15 cellular contexts compared by ENCODE assay signal in the genomic region with DNA sequence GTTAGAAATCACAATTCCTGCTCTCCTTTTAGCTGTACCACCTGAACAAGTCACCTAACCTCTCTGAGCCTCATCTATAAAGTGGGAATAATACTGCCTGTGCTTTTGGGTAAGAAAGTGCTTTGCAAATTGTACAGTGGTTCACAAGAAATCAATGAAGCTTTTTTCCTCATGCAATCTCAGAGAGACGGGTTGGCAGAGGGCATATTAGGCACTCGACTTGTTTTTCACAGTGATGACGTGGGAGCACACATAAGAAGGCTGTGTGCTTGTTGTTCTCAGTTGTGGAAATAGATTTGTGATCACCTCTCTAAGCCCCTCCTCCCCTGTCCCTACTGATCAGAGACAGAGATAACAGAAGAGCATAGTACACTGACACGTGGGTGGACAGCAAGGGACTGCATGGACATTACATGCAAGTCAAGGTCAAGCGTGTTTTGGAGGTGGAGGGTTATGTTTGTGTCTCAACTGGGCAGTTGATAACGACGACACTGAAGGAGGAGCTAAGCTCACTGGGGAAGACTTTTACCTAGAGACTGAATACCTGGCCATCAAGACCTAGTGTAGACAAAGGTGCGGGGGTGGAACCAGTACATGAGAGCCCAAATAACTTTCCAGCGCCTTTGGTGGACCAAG. TPM values are rescaled to one million over a fixed set of nuclear protein-coding genes. Genes with fewer than 3 reads are reported as not detected.
DNase-seq lines count a peak whose midpoint lies in the region; ATAC-seq and TF ChIP-seq lines count a peak whose summit lies in the region.
"Had no signal": no experiment of that assay in that cellular context is flagged by ENCODE, and none has a peak within 500 bp of the region (broad histone marks: within the 10 kb centered on the region; RNA-seq: fewer than 3 reads in every experiment).

No MANE protein-coding gene starts in this region.

- no peak overlapping the region for H3K18ac ChIP-seq in IMR-90 (ENCODE audit: low read depth, low read length)

- TF ChIP-seq POLR2A in IMR-90 (IDR thresholded peaks at IDR 0.05; ENCODE audit: low read depth, low read length): no peak

- H3K4me3 Mint-ChIP-seq in brain (peak overlapping the region; percentile 60 to 98 (median 95)), neural crest cell (peak overlapping the region; percentile 93)

- H3K4me1 Mint-ChIP-seq in brain (peaks cover 42% of the 10 kb centered on the region), neural crest cell (peaks cover 33% of the 10 kb centered on the region)

- H3K9me3 ChIP-seq in IMR-90 (ENCODE audit: control insufficient read depth, insufficient read depth, low read length) (no peaks in the 10 kb centered on the region), lower lobe of right lung (no peaks in the 10 kb centered on the region)
- H3K9me3 ChIP-seq: thoracic aorta had no signal

- H2BK20ac ChIP-seq in IMR-90 (ENCODE audit: low read depth, low read length): no peak overlapping the region

- H3K4me2 ChIP-seq in IMR-90 (ENCODE audit: low read depth, low read length): no peak overlapping the region

- no peak overlapping the region; the same call in 1 of the 2 replicates for H2AK5ac ChIP-seq in IMR-90 (ENCODE audit: low read depth, low read length)

- no peak for ATAC-seq in IMR-90 (ENCODE audit: low read depth)
- ATAC-seq in lower lobe of right lung: no peak
- ATAC-seq in HG02885 (IDR thresholded peaks at IDR 0.05; ENCODE audit: poor library complexity, unreplicated experiment): no peak
- ATAC-seq: activated naive CD4-positive, alpha-beta T cell treated with anti-CD3 and anti-CD28 coated beads, Interleukin-2, amount 50 U/mL, for 72 hours had no signal

- peak overlapping the region in 4 of 5 experiments; percentile 12 to 97 (median 63) for H3K27ac Mint-ChIP-seq in brain
- H3K27ac Mint-ChIP-seq in neural crest cell (ENCODE audit: unreplicated experiment): peak overlapping the region; percentile 22

- H3K36me3 Mint-ChIP-seq in brain (peaks cover 14% of the 10 kb centered on the region), neural crest cell (ENCODE audit: low read depth) (no peaks in the 10 kb centered on the region)
- H3K36me3 Mint-ChIP-seq: activated naive CD4-positive, alpha-beta T cell treated with anti-CD3 and anti-CD28 coated beads, Interleukin-2, amount 50 U/mL, for 72 hours had no signal

- H3K9ac ChIP-seq in IMR-90 (ENCODE audit: low read depth, low read length): no peak overlapping the region

- H3K4ac ChIP-seq in IMR-90 (ENCODE audit: low read depth, low read length): no peak overlapping the region

- dilution Hi-C loops in IMR-90 (cut with HindIII; ENCODE audit: low sequenced_read_pairs, unreplicated experiment): no loop called here

- peak overlapping the region; percentile 15 for H2AK9ac ChIP-seq in IMR-90 (replicated peaks; ENCODE audit: low read depth, low read length, poor library complexity)

- TF ChIP-seq CTCF in IMR-90 (conservative IDR thresholded peaks at IDR 0.05; ENCODE audit: low read depth, low read length) (no peak), brain (conservative IDR thresholded peaks at IDR 0.05) (no peak), neural crest cell (conservative IDR thresholded peaks at IDR 0.05) (no peak), coronary artery (IDR thresholded peaks at IDR 0.05) (no peak), lower lobe of right lung (IDR thresholded peaks at IDR 0.05) (no peak)

- H4K8ac ChIP-seq in IMR-90 (ENCODE audit: low read depth in 2 of 2, low read length in 2 of 2): no peak overlapping the region; a peak in 1 of 4 replicates

- POLR2A ChIA-PET in IMR-90 (lab: Charles Lee; ENCODE audit: unreplicated experiment): no interaction called here

- H2BK15ac ChIP-seq in IMR-90 (ENCODE audit: low read depth, low read length): no peak overlapping the region

- H3K9me1 ChIP-seq in IMR-90 (ENCODE audit: insufficient read depth, low read length): peaks cover 6% of the 10 kb centered on the region; the same call in 1 of the 2 replicates

- 92% methylated on average over 2 of the region's 9 CpGs; no CpG with 5 or more reads in 1 of the 2 experiments for WGBS in IMR-90 (ENCODE audit: extremely low coverage in 2 of 2, insufficient read length in 1 of 2), 2 experiments

- intact Hi-C loops in IMR-90 (cut with micrococcal nuclease): no loop called here
- intact Hi-C loops in lower lobe of right lung (cut with DNase I): no loop called here

- H3K27me3 ChIP-seq in IMR-90 (ENCODE audit: control insufficient read depth, insufficient read depth, low read length) (peaks cover 17% of the 10 kb centered on the region), lower lobe of right lung (ENCODE audit: low read depth) (no peaks in the 10 kb centered on the region)

- peak overlapping the region; percentile 32; the same call in 1 of the 2 replicates for H4K91ac ChIP-seq in IMR-90 (ENCODE audit: insufficient read depth, low read depth, low read length)

- H3K4me1 ChIP-seq in IMR-90 (ENCODE audit: control insufficient read depth, insufficient read depth, low read length): peaks cover 11% of the 10 kb centered on the region; the same call in 1 of the 2 replicates
- H3K4me1 ChIP-seq in lower lobe of right lung: peaks cover 6% of the 10 kb centered on the region

- in situ Hi-C loops in IMR-90 (cut with MboI; ENCODE audit: low sequenced_read_pairs): no loop called here

- H2BK120ac ChIP-seq in IMR-90 (ENCODE audit: low read depth, low read length): peak overlapping the region; percentile 32

- no peak overlapping the region for H3K14ac ChIP-seq in IMR-90 (replicated peaks; ENCODE audit: low read depth, low read length)

- no TSS peak for BruUV-seq in IMR-90 (replicated peaks; lab: Mats Ljungman, UMichigan)

- DNase-seq in NCI-H510A treated with DMSO at 0.1 percent for 48 hours (lab: John Stamatoyannopoulos, UW) (peak; percentile 54), NCI-H510A (lab: John Stamatoyannopoulos, UW) (no peak), IMR-90 (no peak), neural crest cell (ENCODE audit: low read depth, low spot score) (no peak), coronary artery (ENCODE audit: low spot score) (no peak), lower lobe of right lung (no peak)
- DNase-seq: activated CD4-positive, alpha-beta T cell treated with anti-CD3 and anti-CD28 coated beads, Interleukin-2, amount 50 U/mL, for 48 hours; DMS79; NCI-H1048; NCI-H524; T-helper 9 cell had no signal

- peaks cover 4 to 35% of the 10 kb centered on the region in 2 experiments; a peak in 3 of 4 replicates for H3K79me1 ChIP-seq in IMR-90 (ENCODE audit: low read depth in 1 of 2, low read length in 2 of 2)

- no peak overlapping the region for H3K27ac ChIP-seq in IMR-90 (ENCODE audit: insufficient read depth, low read length)
- no peak overlapping the region for H3K27ac ChIP-seq in coronary artery
- H3K27ac ChIP-seq in lower lobe of right lung: no peak overlapping the region
- H3K27ac ChIP-seq: thoracic aorta had no signal

- H4K20me1 ChIP-seq in IMR-90 (ENCODE audit: insufficient read depth, low read length): peaks cover 9% of the 10 kb centered on the region

- TF ChIP-seq RAD21 in IMR-90 (IDR thresholded peaks at IDR 0.05; ENCODE audit: low read length): no peak

- no peak overlapping the region for H3K23ac ChIP-seq in IMR-90 (ENCODE audit: low read depth, low read length)

- H3K56ac ChIP-seq in IMR-90 (ENCODE audit: extremely low read depth, insufficient read depth, low read length): no peak overlapping the region

- CTCF ChIA-PET in IMR-90 (lab: Yijun Ruan, JAX): no interaction called here

- no peak overlapping the region for H4K5ac ChIP-seq in IMR-90 (ENCODE audit: low read depth, low read length)

- H3K9me3 Mint-ChIP-seq in brain: no peaks in the 10 kb centered on the region
- no peaks in the 10 kb centered on the region for H3K9me3 Mint-ChIP-seq in neural crest cell
- H3K9me3 Mint-ChIP-seq: activated naive CD4-positive, alpha-beta T cell treated with anti-CD3 and anti-CD28 coated beads, Interleukin-2, amount 50 U/mL, for 72 hours had no signal

- peaks cover 12% of the 10 kb centered on the region for H3K27me3 Mint-ChIP-seq in brain
- H3K27me3 Mint-ChIP-seq in neural crest cell (ENCODE audit: low read depth): peaks cover 32% of the 10 kb centered on the region

- H3K36me3 ChIP-seq in IMR-90 (ENCODE audit: control insufficient read depth, insufficient read depth, low read length) (no peaks in the 10 kb centered on the region), lower lobe of right lung (no peaks in the 10 kb centered on the region)
- H3K36me3 ChIP-seq: thoracic aorta had no signal

- no peak overlapping the region for H3K4me3 ChIP-seq in IMR-90 (ENCODE audit: insufficient read depth, low read depth, low read length)
- no peak overlapping the region for H3K4me3 ChIP-seq in coronary artery
- H3K4me3 ChIP-seq in lower lobe of right lung: no peak overlapping the region

- H2BK5ac ChIP-seq in IMR-90 (ENCODE audit: low read depth, low read length, poor library complexity, severe bottlenecking): no peak overlapping the region

- H2AFZ ChIP-seq in IMR-90 (replicated peaks; ENCODE audit: low read length, poor library complexity): peak overlapping the region; percentile 54

TF ChIP-seq in IMR-90, 13 proteins besides CTCF, POLR2A, EP300 and RAD21:
- TF ChIP-seq MXI1 (IDR thresholded peaks at IDR 0.05; ENCODE audit: borderline replicate concordance, low read depth, low read length) (no peak), CEBPB (IDR thresholded peaks at IDR 0.05; ENCODE audit: low read depth, low read length) (no peak), RFX5 (IDR thresholded peaks at IDR 0.05; ENCODE audit: low read depth, low read length) (no peak), MAZ (IDR thresholded peaks at IDR 0.05; ENCODE audit: borderline replicate concordance, low read depth, low read length) (no peak), MAFK (IDR thresholded peaks at IDR 0.05; ENCODE audit: low read depth, low read length) (no peak), NFE2L2 (IDR thresholded peaks at IDR 0.05; ENCODE audit: low read depth, low read length) (no peak), CHD1 (IDR thresholded peaks at IDR 0.05; ENCODE audit: low read depth, low read length) (no peak), FOS (IDR thresholded peaks at IDR 0.05; ENCODE audit: low read depth, low read length) (no peak), BHLHE40 (IDR thresholded peaks at IDR 0.05; ENCODE audit: low read depth, low read length) (no peak)

RNA-seq across cellular contexts. Expression of a gene that starts 1.7 kb away (rescaled TPM):
- total RNA-seq in IMR-90 (2012; rRNA removed): 20.8 and 31.5 TPM in 2 replicates
- 23.2 and 26.4 TPM in 2 replicates for polyA plus RNA-seq in IMR-90 (2012; rRNA removed)
- polyA plus RNA-seq in IMR-90 (2012; cell fraction: cytosol; rRNA removed): 26.5 and 36.1 TPM in 2 replicates
- 20.3 and 39.8 TPM in 2 replicates for polyA plus RNA-seq in IMR-90 (2012; cell fraction: nucleus; rRNA removed; ENCODE audit: low replicate concordance)
- polyA plus RNA-seq in brain (ENCODE audit: insufficient read depth, low read depth, low replicate concordance): 116 TPM
- 46.0 and 46.1 TPM in 2 replicates for total RNA-seq in neural crest cell
- 4.8 TPM for total RNA-seq in lower lobe of right lung

RNA-seq across cellular contexts. Expression of a gene that starts 51.4 kb away (rescaled TPM):
- total RNA-seq in IMR-90 (2012; rRNA removed) (6.3 and 16.4 TPM in 2 replicates), neural crest cell (19.2 and 19.6 TPM in 2 replicates), lower lobe of right lung (5.8 TPM)
- polyA plus RNA-seq in IMR-90 (2012; rRNA removed) (6.2 and 8.1 TPM in 2 replicates), brain (ENCODE audit: insufficient read depth, low read depth, low replicate concordance) (8.7 TPM)
- 1.0 and 1.2 TPM in 2 replicates for polyA plus RNA-seq in IMR-90 (2012; cell fraction: cytosol; rRNA removed)
- polyA plus RNA-seq in IMR-90 (2012; cell fraction: nucleus; rRNA removed; ENCODE audit: low replicate concordance): 0.32 and 2.2 TPM in 2 replicates
